Comparison of ENCODE assay signal across 39 cellular contexts in the genomic region with DNA sequence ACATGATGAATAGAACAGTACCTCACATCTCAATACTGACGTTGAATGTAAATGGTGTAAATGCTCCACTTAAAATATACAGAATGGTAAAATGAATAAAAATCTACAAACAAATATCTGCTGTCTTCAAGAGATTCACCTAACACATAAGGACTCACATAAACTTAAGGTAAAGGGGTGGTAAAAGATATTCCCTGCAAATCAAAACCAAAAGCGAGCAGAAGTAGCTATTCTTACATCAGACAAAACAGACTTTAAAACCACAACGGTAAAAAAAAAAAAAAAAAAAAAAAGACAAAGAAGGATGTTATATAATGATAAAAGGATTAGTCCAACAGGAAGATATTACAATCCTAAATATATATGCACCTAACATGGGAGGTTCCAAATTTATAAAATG.
"Had no signal": no experiment of that assay in that cellular context is flagged by ENCODE, and none has a peak within 500 bp of the region (broad histone marks: within the 10 kb centered on the region; RNA-seq: fewer than 3 reads in every experiment).

No MANE protein-coding gene starts in this region.

- H3K4me3 Mint-ChIP-seq: activated B cell treated with CpG ODN at 0.5 μM for 24 hours; activated CD4-positive, alpha-beta memory T cell treated with anti-CD3 and anti-CD28 coated beads, Interleukin-2, amount 10 ng/mL, durations not matched to agents 7 days and 5 days; activated CD4-positive, alpha-beta T cell treated with anti-CD3 and anti-CD28 coated beads, Interleukin-2, amount 10 ng/mL, durations not matched to agents 24 days and 14 days; activated CD8-positive, alpha-beta T cell treated with anti-CD3 and anti-CD28 coated beads, Interleukin-2, amount 10 ng/mL, durations not matched to agents 7 days and 5 days; activated naive CD4-positive, alpha-beta T cell treated with anti-CD3 and anti-CD28 coated beads for 36 hours; activated naive CD8-positive, alpha-beta T cell treated with anti-CD3 and anti-CD28 coated beads for 36 hours; activated T-cell treated with anti-CD3 and anti-CD28 coated beads, Interleukin-2, amount 50 U/mL, for 4 hours; activated T-cell treated with anti-CD3 and anti-CD28 coated beads, Interleukin-2, amount 50 U/mL, for 72 hours; activated T-helper 1 cell treated with anti-CD3 and anti-CD28 coated beads, Interleukin-12 subunit alpha, Interleukin-12 subunit beta, Interleukin-2, Interleukin-4 antibody, amounts not matched to agents 30 ng/mL and 10 ng/mL and 1 ng/mL, durations not matched to agents 14 hours and 24 hours and 36 hours; activated T-helper 17 cell treated with anti-CD3 and anti-CD28 coated beads, Interleukin-2, amount 50 U/mL, for 72 hours; T-helper 1 cell treated with Interleukin-12 subunit alpha and Interleukin-12 subunit beta and Interleukin-4 antibody, amounts not matched to agents 30 μg/mL and 1 μg/mL, for 36 hours; T-helper 2 cell treated with Interferon-gamma antibody and Interleukin-4, amounts not matched to agents 5 μg/mL and 100 μg/mL, for 36 hours had no signal

- H3K4me3 ChIP-seq: adrenal gland, body of pancreas, breast epithelium, colonic mucosa had no signal

- H3K27me3 ChIP-seq: adrenal gland, body of pancreas, brain microvascular endothelial cell, breast epithelium, colonic mucosa had no signal

- H3K4me1 ChIP-seq: adrenal gland, body of pancreas, breast epithelium, colonic mucosa had no signal

- H3K27ac ChIP-seq: adrenal gland, body of pancreas, brain microvascular endothelial cell, breast epithelium, colonic mucosa, VCaP had no signal

- H3K36me3 ChIP-seq: adrenal gland, brain microvascular endothelial cell, breast epithelium, colonic mucosa had no signal

- H3K36me3 Mint-ChIP-seq: activated naive CD4-positive, alpha-beta T cell treated with anti-CD3 and anti-CD28 coated beads, Interleukin-2, amount 50 U/mL, for 72 hours; activated naive CD8-positive, alpha-beta T cell treated with anti-CD3 and anti-CD28 coated beads for 36 hours had no signal

- H3K27me3 Mint-ChIP-seq: activated naive CD8-positive, alpha-beta T cell treated with anti-CD3 and anti-CD28 coated beads for 36 hours had no signal

- DNase-seq: activated B cell treated with CpG ODN at 0.5 μM for 24 hours; activated CD4-positive, alpha-beta memory T cell treated with anti-CD3 and anti-CD28 coated beads, Interleukin-2, amount 10 ng/mL, durations not matched to agents 7 days and 5 days; activated CD4-positive, alpha-beta T cell treated with anti-CD3 and anti-CD28 coated beads for 4 hours; activated CD4-positive, alpha-beta T cell treated with anti-CD3 and anti-CD28 coated beads, Interleukin-2, amount 10 ng/mL, durations not matched to agents 24 days and 14 days; activated CD4-positive, alpha-beta T cell treated with anti-CD3 and anti-CD28 coated beads, Interleukin-2, amount 50 U/mL, for 1 hour; activated CD4-positive, alpha-beta T cell treated with anti-CD3 and anti-CD28 coated beads, Interleukin-2, amount 50 U/mL, for 48 hours; activated CD4-positive, CD25-positive, alpha-beta regulatory T cell treated with anti-CD3 and anti-CD28 coated beads, Interleukin-2, amount 50 U/mL, for 72 hours; activated CD8-positive, alpha-beta memory T cell treated with anti-CD3 and anti-CD28 coated beads for 24 hours; activated CD8-positive, alpha-beta memory T cell treated with anti-CD3 and anti-CD28 coated beads, Interleukin-2, amount 50 U/mL, for 4 hours; activated CD8-positive, alpha-beta T cell treated with anti-CD3 and anti-CD28 coated beads, Interleukin-2, amount 10 ng/mL, durations not matched to agents 7 days and 5 days; activated effector memory CD4-positive, alpha-beta T cell treated with anti-CD3 and anti-CD28 coated beads, Interleukin-2, amount 50 U/mL, for 16 hours; activated gamma-delta T cell treated with Interleukin-2 at 50 U/mL for 16 hours; activated naive CD4-positive, alpha-beta T cell; activated naive CD4-positive, alpha-beta T cell treated with anti-CD3 and anti-CD28 coated beads for 36 hours; activated naive CD4-positive, alpha-beta T cell treated with anti-CD3 and anti-CD28 coated beads, Interleukin-2, amount 50 U/mL, for 16 hours; activated naive CD8-positive, alpha-beta T cell treated with anti-CD3 and anti-CD28 coated beads for 36 hours; activated T-cell treated with anti-CD3 and anti-CD28 coated beads for 4 hours; activated T-cell treated with anti-CD3 and anti-CD28 coated beads, Interleukin-2, amount 50 U/mL, for 1 hour; activated T-cell treated with anti-CD3 and anti-CD28 coated beads, Interleukin-2, amount 50 U/mL, for 4 hours; activated T-cell treated with anti-CD3 and anti-CD28 coated beads, Interleukin-2, amount 50 U/mL, for 72 hours; adrenal gland; amniotic stem cell; aorta; body of pancreas; brain microvascular endothelial cell; central memory CD4-positive, alpha-beta T cell; cerebellar nuclear complex; colonic mucosa; T-helper 2 cell; T-helper 9 cell had no signal

- H3K27ac Mint-ChIP-seq: activated B cell treated with CpG ODN at 0.5 μM for 24 hours; activated CD4-positive, alpha-beta memory T cell treated with anti-CD3 and anti-CD28 coated beads, Interleukin-2, amount 10 ng/mL, durations not matched to agents 7 days and 5 days; activated CD4-positive, alpha-beta T cell treated with anti-CD3 and anti-CD28 coated beads, Interleukin-2, amount 10 ng/mL, durations not matched to agents 24 days and 14 days; activated CD8-positive, alpha-beta T cell treated with anti-CD3 and anti-CD28 coated beads, Interleukin-2, amount 10 ng/mL, durations not matched to agents 7 days and 5 days; activated naive CD4-positive, alpha-beta T cell treated with anti-CD3 and anti-CD28 coated beads for 36 hours; activated naive CD4-positive, alpha-beta T cell treated with anti-CD3 and anti-CD28 coated beads, Interleukin-2, amount 50 U/mL, for 72 hours; activated naive CD8-positive, alpha-beta T cell treated with anti-CD3 and anti-CD28 coated beads for 36 hours; activated T-cell treated with anti-CD3 and anti-CD28 coated beads, Interleukin-2, amount 50 U/mL, for 72 hours; activated T-helper 1 cell treated with anti-CD3 and anti-CD28 coated beads, Interleukin-12 subunit alpha, Interleukin-12 subunit beta, Interleukin-2, Interleukin-4 antibody, amounts not matched to agents 30 ng/mL and 10 ng/mL and 1 ng/mL, durations not matched to agents 14 hours and 24 hours and 36 hours; activated T-helper 17 cell treated with anti-CD3 and anti-CD28 coated beads, Interleukin-2, amount 50 U/mL, for 72 hours; T-helper 1 cell treated with Interleukin-12 subunit alpha and Interleukin-12 subunit beta and Interleukin-4 antibody, amounts not matched to agents 30 μg/mL and 1 μg/mL, for 36 hours; T-helper 2 cell treated with Interferon-gamma antibody and Interleukin-4, amounts not matched to agents 5 μg/mL and 100 μg/mL, for 36 hours had no signal

- FAIRE-seq: astrocyte, TTC549 had no signal

- H3K9me3 Mint-ChIP-seq: activated naive CD4-positive, alpha-beta T cell treated with anti-CD3 and anti-CD28 coated beads, Interleukin-2, amount 50 U/mL, for 72 hours; T-helper 2 cell treated with Interferon-gamma antibody and Interleukin-4, amounts not matched to agents 5 μg/mL and 100 μg/mL, for 36 hours had no signal

- H3K4me1 Mint-ChIP-seq: activated B cell treated with CpG ODN at 0.5 μM for 24 hours; activated CD4-positive, alpha-beta memory T cell treated with anti-CD3 and anti-CD28 coated beads, Interleukin-2, amount 10 ng/mL, durations not matched to agents 7 days and 5 days; activated naive CD8-positive, alpha-beta T cell treated with anti-CD3 and anti-CD28 coated beads for 36 hours; activated T-helper 17 cell treated with anti-CD3 and anti-CD28 coated beads, Interleukin-2, amount 50 U/mL, for 72 hours had no signal

- ATAC-seq: activated CD8-positive, alpha-beta T cell treated with anti-CD3 and anti-CD28 coated beads, Interleukin-2, amount 10 ng/mL, durations not matched to agents 7 days and 5 days; activated naive CD4-positive, alpha-beta T cell treated with anti-CD3 and anti-CD28 coated beads, Interleukin-2, amount 50 U/mL, for 72 hours; activated T-cell treated with anti-CD3 and anti-CD28 coated beads, Interleukin-2, amount 50 U/mL, for 4 hours; activated T-cell treated with anti-CD3 and anti-CD28 coated beads, Interleukin-2, amount 50 U/mL, for 72 hours; activated T-helper 17 cell treated with anti-CD3 and anti-CD28 coated beads, Interleukin-2, amount 50 U/mL, for 72 hours; body of pancreas had no signal

- H3K9me3 ChIP-seq: adrenal gland, body of pancreas, colonic mucosa had no signal
